15 cellular contexts compared by ENCODE assay signal in the genomic region with DNA sequence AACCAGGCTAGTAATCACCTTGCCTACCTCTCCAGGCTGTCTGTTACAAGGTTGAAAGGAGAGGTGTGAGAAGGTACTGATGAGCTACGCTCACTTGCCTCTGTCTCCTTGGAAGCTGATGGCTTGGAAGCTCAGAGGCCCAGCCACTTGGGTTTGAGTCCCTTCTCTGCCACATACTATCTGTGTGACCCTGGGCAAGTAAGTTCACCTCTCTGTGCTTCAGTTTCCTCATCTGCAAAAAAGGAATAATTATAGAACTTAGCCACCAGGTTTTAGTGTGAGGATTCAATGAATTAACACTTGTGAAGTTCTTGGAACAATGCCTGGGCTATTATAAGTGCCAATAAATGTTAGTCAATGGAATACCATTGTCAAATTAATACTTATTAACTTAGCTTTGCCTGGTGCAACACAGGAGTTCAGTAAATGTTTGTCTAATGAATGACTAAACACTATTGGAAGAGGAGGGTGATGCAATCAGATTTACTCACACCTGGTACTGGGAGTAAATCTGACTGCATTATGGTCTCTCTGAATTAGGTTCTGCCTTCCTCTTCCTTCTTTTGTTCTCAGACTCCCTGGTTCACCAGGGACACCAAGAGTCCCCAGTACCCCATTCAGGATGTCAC. TPM values are rescaled to one million over a fixed set of nuclear protein-coding genes. Genes with fewer than 3 reads are reported as not detected.
DNase-seq lines count a peak whose midpoint lies in the region; TF ChIP-seq lines count a peak whose summit lies in the region.
"Had no signal": no experiment of that assay in that cellular context is flagged by ENCODE, and none has a peak within 500 bp of the region (broad histone marks: within the 10 kb centered on the region; RNA-seq: fewer than 3 reads in every experiment).

No MANE protein-coding gene starts in this region.

- no peaks in the 10 kb centered on the region for H3K9me3 ChIP-seq in MG63
- H3K9me3 ChIP-seq: left ventricle myocardium inferior had no signal

- H3K36me3 ChIP-seq in MG63 = no peaks in the 10 kb centered on the region; the same call in 1 of the 2 replicates
- H3K36me3 ChIP-seq: left ventricle myocardium inferior had no signal

- H3K27me3 ChIP-seq in MG63 = no peaks in the 10 kb centered on the region

- no peak for TF ChIP-seq CTCF in fibroblast of mammary gland (conservative IDR thresholded peaks at IDR 0.05; ENCODE audit: control insufficient read depth, insufficient read depth, low read depth, low read length)

- H3K4me3 ChIP-seq in fibroblast of mammary gland (ENCODE audit: control insufficient read depth, low read depth, low read length) = no peak overlapping the region
- H3K4me3 ChIP-seq in MG63 = no peak overlapping the region
- H3K4me3 ChIP-seq: left ventricle myocardium inferior had no signal

- DNase-seq in NCI-H1417 (lab: John Stamatoyannopoulos, UW) (peak in 2 of 3 experiments; percentile 40 to 51), NCI-H1417 treated with DMSO at 0.1 percent for 48 hours (lab: John Stamatoyannopoulos, UW) (no peak), NCI-H774 (lab: John Stamatoyannopoulos, UW) (peak; percentile 93), fibroblast of mammary gland (ENCODE audit: low read depth) (peak; percentile 52), renal cortical epithelial cell (ENCODE audit: low read depth) (peak; percentile 100), hypothalamus (lab: John Stamatoyannopoulos, UW) (no peak), CD1c-positive myeloid dendritic cell (ENCODE audit: extremely low spot score) (no peak), MG63 (no peak)
- DNase-seq: activated B cell treated with CpG ODN at 0.5 μM for 24 hours; activated naive CD4-positive, alpha-beta T cell treated with Interleukin-2 at 50 U/mL for 16 hours; CD8-positive, alpha-beta memory T cell; Kasumi-1; left ventricle myocardium inferior; natural killer cell; NCI-H187 treated with DMSO at 0.1 percent for 48 hours had no signal

RNA-seq across cellular contexts. Expression of a gene that starts 55.5 kb away (rescaled TPM):
- total RNA-seq in renal cortical epithelial cell = 1.6 and 6.8 TPM in 2 replicates
- 0.72 and 1.7 TPM in 2 replicates for total RNA-seq in MG63 (2014; rRNA removed; shearing (Covaris generic); ENCODE audit: low replicate concordance)
- total RNA-seq: activated B cell treated with CpG ODN at 0.5 μM for 24 hours; CD8-positive, alpha-beta memory T cell; natural killer cell had no signal

Comparison
In these comparisons a context has a peak if more than half of its experiments do, and no peak if none do; other contexts are left out.
1. DNase-seq: peak in NCI-H1417 (2 of 3), NCI-H774 (single experiment), fibroblast of mammary gland (single experiment) and renal cortical epithelial cell (single experiment); none in NCI-H1417 treated with DMSO at 0.1 percent for 48 hours (single experiment), hypothalamus (0 of 51), CD1c-positive myeloid dendritic cell (single experiment) and MG63 (single experiment).